ENCODE assay signal across 4 cellular contexts in genomic region chr22:24248611-24249010, GRCh38. TPM values are rescaled to one million over a fixed set of nuclear protein-coding genes. Genes with fewer than 3 reads are reported as not detected.
"Had no signal": no experiment of that assay in that cellular context is flagged by ENCODE, and none has a peak within 500 bp of the region (broad histone marks: within the 10 kb centered on the region; RNA-seq: fewer than 3 reads in every experiment).

No MANE protein-coding gene starts in this region.

RNA-seq across cellular contexts. Expression of gene GGT5, which starts 3.7 kb away (rescaled TPM):
- total RNA-seq: GM23338, H1, H4, H7 had no signal
- polyA plus RNA-seq: GM23338 had no signal
